In the genomic region with DNA sequence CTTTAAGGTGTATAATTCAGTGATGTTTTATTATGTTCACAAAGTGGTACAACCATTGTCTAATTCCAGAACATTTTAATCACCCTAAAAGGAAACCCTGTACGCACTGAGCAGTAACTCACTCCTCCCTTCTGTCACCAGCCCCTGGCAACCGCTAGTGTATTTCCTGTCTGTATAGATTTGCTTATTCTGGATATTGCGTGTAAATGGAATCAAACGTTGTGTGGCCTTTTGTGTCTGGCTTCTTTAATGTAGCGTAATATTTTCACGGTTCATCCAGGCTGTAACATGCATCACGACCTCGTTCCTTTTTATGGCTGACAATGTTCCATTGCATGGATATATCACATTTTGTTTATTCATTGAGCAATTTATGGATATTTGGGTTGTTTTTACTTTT, we compare ENCODE assay signal across 9 cellular contexts.
"Had no signal": no experiment of that assay in that cellular context is flagged by ENCODE, and none has a peak within 500 bp of the region (broad histone marks: within the 10 kb centered on the region; RNA-seq: fewer than 3 reads in every experiment).

No MANE protein-coding gene starts in this region.

- H3K9ac ChIP-seq: GM23248 had no signal

- H3K27ac Mint-ChIP-seq: GM23338, H9, HFFc6 had no signal

- H3K4me3 Mint-ChIP-seq: GM23338, H9, HFFc6 had no signal

- DNase-seq: GM23248, GOT3, H7, H9, HCEC 1CT, HFFc6 had no signal

- H3K4me1 ChIP-seq: HAP-1 had no signal

- FAIRE-seq: H1 had no signal

- H3K27ac ChIP-seq: GM23248 had no signal

- H3K4me3 ChIP-seq: GM23248, GM23338, HAP-1 had no signal
